In the genomic region with DNA sequence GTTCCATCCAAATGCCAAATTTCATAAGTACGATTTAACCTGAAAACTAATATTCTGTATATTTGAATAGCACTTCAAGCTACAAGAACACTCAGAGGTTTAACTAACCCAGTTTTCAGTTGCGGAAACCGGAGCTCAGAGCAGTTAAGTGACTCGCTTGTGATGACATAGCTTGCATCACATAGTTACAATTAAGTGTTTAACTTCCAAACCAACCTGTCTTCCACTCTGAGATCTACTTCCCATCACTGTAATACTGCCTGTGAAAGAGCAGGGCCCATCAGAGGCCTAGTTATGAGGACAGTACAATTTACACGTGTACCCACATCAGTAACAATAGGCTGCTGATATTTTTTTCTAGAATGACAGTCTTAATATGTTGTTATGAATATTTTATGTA, we compare ENCODE assay signal across 20 cellular contexts.
"Had no signal": no experiment of that assay in that cellular context is flagged by ENCODE, and none has a peak within 500 bp of the region (broad histone marks: within the 10 kb centered on the region; RNA-seq: fewer than 3 reads in every experiment).

No MANE protein-coding gene starts in this region.

- H3K36me3 ChIP-seq: right lobe of liver, stomach, transverse colon, uterus, WERI-Rb-1 had no signal

- H3K27ac ChIP-seq: body of pancreas, right lobe of liver, stomach, transverse colon, uterus, WERI-Rb-1 had no signal

- H3K4me1 ChIP-seq: body of pancreas, right lobe of liver, stomach, transverse colon, uterus had no signal

- H3K9me3 ChIP-seq: body of pancreas, right lobe of liver, stomach, transverse colon, uterus had no signal

- H3K27me3 ChIP-seq: body of pancreas, right lobe of liver, stomach, transverse colon, uterus had no signal

- DNase-seq: activated CD4-positive, alpha-beta T cell treated with anti-CD3 and anti-CD28 coated beads, Interleukin-2, amount 10 ng/mL, durations not matched to agents 7 days and 5 days; activated CD4-positive, CD25-positive, alpha-beta regulatory T cell treated with anti-CD3 and anti-CD28 coated beads, Interleukin-2, amount 50 U/mL, for 72 hours; activated CD8-positive, alpha-beta T cell treated with anti-CD3 and anti-CD28 coated beads, Interleukin-2, amount 10 ng/mL, durations not matched to agents 7 days and 5 days; activated gamma-delta T cell; activated naive CD4-positive, alpha-beta T cell treated with anti-CD3 and anti-CD28 coated beads, Interleukin-2, amount 50 U/mL, for 16 hours; activated naive CD8-positive, alpha-beta T cell treated with anti-CD3 and anti-CD28 coated beads, Interleukin-2, amount 50 U/mL, for 24 hours; anterior cingulate cortex; body of pancreas; effector CD4-positive, alpha-beta T cell; erythroblast; hippocampal formation; naive thymus-derived CD4-positive, alpha-beta T cell; occipital lobe; right lobe of liver; small intestine; stomach; transverse colon; uterus; WERI-Rb-1 had no signal

- ATAC-seq: activated CD8-positive, alpha-beta T cell treated with anti-CD3 and anti-CD28 coated beads, Interleukin-2, amount 10 ng/mL, durations not matched to agents 7 days and 5 days; activated naive CD8-positive, alpha-beta T cell treated with anti-CD3 and anti-CD28 coated beads, Interleukin-2, amount 50 U/mL, for 24 hours; body of pancreas; naive thymus-derived CD4-positive, alpha-beta T cell; right lobe of liver; stimulated activated memory B cell treated with anti-CD40 and anti-IgM and Interleukin-4, amounts not matched to agents 10 μg/mL and 1 μg/mL and 100 μg/mL, for 72 hours had no signal

- H3K4me3 ChIP-seq: body of pancreas, right lobe of liver, stomach, transverse colon, uterus had no signal
